In genomic region chr11:79371152-79371551, GRCh38 we compare ENCODE assay signal across 1 cellular context.
TF ChIP-seq lines count a peak whose summit lies in the region.

No MANE protein-coding gene starts in this region.

TF ChIP-seq in GM23338, 12 proteins besides CTCF, POLR2A, EP300 and RAD21 (continued from another document):
- no peak for TF ChIP-seq ZNF462 (CRISPR knock-in tag; IDR thresholded peaks at IDR 0.05)
- TF ChIP-seq CREB1 (CRISPR knock-in tag; IDR thresholded peaks at IDR 0.05; ENCODE audit: low read depth), result no peak
